1 cellular context compared by ENCODE assay signal in the genomic region with DNA sequence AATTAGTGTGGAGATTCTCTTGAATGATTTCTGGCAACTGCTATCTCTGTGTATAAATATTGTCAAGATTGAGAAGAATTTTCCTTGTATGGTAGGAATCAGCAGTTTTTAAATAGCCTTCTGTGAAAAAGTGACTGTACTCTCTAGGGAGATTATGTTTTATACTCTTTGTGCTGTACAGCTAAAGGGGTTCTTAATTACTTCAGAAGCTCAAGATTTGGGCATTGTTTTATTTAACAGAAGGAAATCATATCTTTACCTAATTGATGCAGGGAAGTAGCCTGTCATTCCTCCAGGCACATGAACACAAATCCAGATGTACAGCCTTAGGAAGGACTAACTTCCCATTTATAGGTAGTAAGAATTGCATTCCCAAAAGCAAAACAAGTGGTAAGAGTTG.
TF ChIP-seq lines count a peak whose summit lies in the region.

No MANE protein-coding gene starts in this region.

TF ChIP-seq in GM12878, 131 proteins besides CTCF, POLR2A, EP300 and RAD21:
- TF ChIP-seq RELA (IDR thresholded peaks at IDR 0.05; ENCODE audit: borderline replicate concordance, partially characterized antibody) (no peak), PBX3 (IDR thresholded peaks at IDR 0.05; ENCODE audit: insufficient replicate concordance, low read depth, low read length) (no peak)
- TF ChIP-seq, protein P1, sequence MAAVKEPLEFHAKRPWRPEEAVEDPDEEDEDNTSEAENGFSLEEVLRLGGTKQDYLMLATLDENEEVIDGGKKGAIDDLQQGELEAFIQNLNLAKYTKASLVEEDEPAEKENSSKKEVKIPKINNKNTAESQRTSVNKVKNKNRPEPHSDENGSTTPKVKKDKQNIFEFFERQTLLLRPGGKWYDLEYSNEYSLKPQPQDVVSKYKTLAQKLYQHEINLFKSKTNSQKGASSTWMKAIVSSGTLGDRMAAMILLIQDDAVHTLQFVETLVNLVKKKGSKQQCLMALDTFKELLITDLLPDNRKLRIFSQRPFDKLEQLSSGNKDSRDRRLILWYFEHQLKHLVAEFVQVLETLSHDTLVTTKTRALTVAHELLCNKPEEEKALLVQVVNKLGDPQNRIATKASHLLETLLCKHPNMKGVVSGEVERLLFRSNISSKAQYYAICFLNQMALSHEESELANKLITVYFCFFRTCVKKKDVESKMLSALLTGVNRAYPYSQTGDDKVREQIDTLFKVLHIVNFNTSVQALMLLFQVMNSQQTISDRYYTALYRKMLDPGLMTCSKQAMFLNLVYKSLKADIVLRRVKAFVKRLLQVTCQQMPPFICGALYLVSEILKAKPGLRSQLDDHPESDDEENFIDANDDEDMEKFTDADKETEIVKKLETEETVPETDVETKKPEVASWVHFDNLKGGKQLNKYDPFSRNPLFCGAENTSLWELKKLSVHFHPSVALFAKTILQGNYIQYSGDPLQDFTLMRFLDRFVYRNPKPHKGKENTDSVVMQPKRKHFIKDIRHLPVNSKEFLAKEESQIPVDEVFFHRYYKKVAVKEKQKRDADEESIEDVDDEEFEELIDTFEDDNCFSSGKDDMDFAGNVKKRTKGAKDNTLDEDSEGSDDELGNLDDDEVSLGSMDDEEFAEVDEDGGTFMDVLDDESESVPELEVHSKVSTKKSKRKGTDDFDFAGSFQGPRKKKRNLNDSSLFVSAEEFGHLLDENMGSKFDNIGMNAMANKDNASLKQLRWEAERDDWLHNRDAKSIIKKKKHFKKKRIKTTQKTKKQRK (IDR thresholded peaks at IDR 0.05; ENCODE audit: low read depth, low read length) = no peak
TF ChIP-seq in GM12878: peak in this region for 0.
